Comparison of ENCODE assay signal across 30 cellular contexts in genomic region chr6:165952514-165952913, GRCh38.
"Had no signal": no experiment of that assay in that cellular context is flagged by ENCODE, and none has a peak within 500 bp of the region (broad histone marks: within the 10 kb centered on the region; RNA-seq: fewer than 3 reads in every experiment).

No MANE protein-coding gene starts in this region.

- H3K9me3 Mint-ChIP-seq: activated CD4-positive, alpha-beta memory T cell treated with anti-CD3 and anti-CD28 coated beads, Interleukin-2, amount 10 ng/mL, durations not matched to agents 7 days and 5 days; activated CD4-positive, alpha-beta T cell treated with anti-CD3 and anti-CD28 coated beads, Interleukin-2, amount 10 ng/mL, durations not matched to agents 7 days and 5 days; activated naive CD4-positive, alpha-beta T cell treated with anti-CD3 and anti-CD28 coated beads for 36 hours; activated naive CD4-positive, alpha-beta T cell treated with anti-CD3 and anti-CD28 coated beads, Interleukin-2, amount 50 U/mL, for 24 hours; activated naive CD8-positive, alpha-beta T cell treated with anti-CD3 and anti-CD28 coated beads for 36 hours; activated naive CD8-positive, alpha-beta T cell treated with anti-CD3 and anti-CD28 coated beads, Interleukin-2, amount 50 U/mL, for 24 hours; activated T-cell treated with anti-CD3 and anti-CD28 coated beads, Interleukin-2, amount 50 U/mL, for 24 hours; activated T-helper 2 cell treated with anti-CD3 and anti-CD28 coated beads, Interferon-gamma antibody, Interleukin-2, Interleukin-4, amounts not matched to agents 10 μg/mL and 5 μg/mL and 100 μg/mL, durations not matched to agents 14 hours and 24 hours and 36 hours; effector memory CD8-positive, alpha-beta T cell had no signal

- H3K36me3 ChIP-seq: adrenal gland, esophagus muscularis mucosa, heart right ventricle had no signal

- H3K27ac Mint-ChIP-seq: activated CD4-positive, alpha-beta memory T cell treated with anti-CD3 and anti-CD28 coated beads, Interleukin-2, amount 10 ng/mL, durations not matched to agents 7 days and 5 days; activated CD4-positive, alpha-beta T cell treated with anti-CD3 and anti-CD28 coated beads, Interleukin-2, amount 10 ng/mL, durations not matched to agents 7 days and 5 days; activated naive CD4-positive, alpha-beta T cell treated with anti-CD3 and anti-CD28 coated beads for 36 hours; activated naive CD4-positive, alpha-beta T cell treated with anti-CD3 and anti-CD28 coated beads, Interleukin-2, amount 50 U/mL, for 24 hours; activated naive CD8-positive, alpha-beta T cell treated with anti-CD3 and anti-CD28 coated beads for 36 hours; activated naive CD8-positive, alpha-beta T cell treated with anti-CD3 and anti-CD28 coated beads, Interleukin-2, amount 50 U/mL, for 24 hours; activated T-cell treated with anti-CD3 and anti-CD28 coated beads, Interleukin-2, amount 50 U/mL, for 24 hours; activated T-helper 2 cell treated with anti-CD3 and anti-CD28 coated beads, Interferon-gamma antibody, Interleukin-2, Interleukin-4, amounts not matched to agents 10 μg/mL and 5 μg/mL and 100 μg/mL, durations not matched to agents 14 hours and 24 hours and 36 hours; effector memory CD8-positive, alpha-beta T cell had no signal

- H3K27me3 Mint-ChIP-seq: activated CD4-positive, alpha-beta memory T cell treated with anti-CD3 and anti-CD28 coated beads, Interleukin-2, amount 10 ng/mL, durations not matched to agents 7 days and 5 days; activated CD4-positive, alpha-beta T cell treated with anti-CD3 and anti-CD28 coated beads, Interleukin-2, amount 10 ng/mL, durations not matched to agents 7 days and 5 days had no signal

- H3K4me3 ChIP-seq: adrenal gland, body of pancreas, esophagus muscularis mucosa, gastroesophageal sphincter, heart right ventricle had no signal

- ATAC-seq: activated naive CD8-positive, alpha-beta T cell treated with anti-CD3 and anti-CD28 coated beads, Interleukin-2, amount 50 U/mL, for 24 hours; body of pancreas; effector memory CD8-positive, alpha-beta T cell; gastroesophageal sphincter; heart right ventricle had no signal

- H3K4me1 Mint-ChIP-seq: activated CD4-positive, alpha-beta memory T cell treated with anti-CD3 and anti-CD28 coated beads, Interleukin-2, amount 10 ng/mL, durations not matched to agents 7 days and 5 days; activated CD4-positive, alpha-beta T cell treated with anti-CD3 and anti-CD28 coated beads, Interleukin-2, amount 10 ng/mL, durations not matched to agents 7 days and 5 days; activated naive CD4-positive, alpha-beta T cell treated with anti-CD3 and anti-CD28 coated beads, Interleukin-2, amount 50 U/mL, for 24 hours; activated naive CD8-positive, alpha-beta T cell treated with anti-CD3 and anti-CD28 coated beads for 36 hours; activated naive CD8-positive, alpha-beta T cell treated with anti-CD3 and anti-CD28 coated beads, Interleukin-2, amount 50 U/mL, for 24 hours had no signal

- DNase-seq: activated CD4-positive, alpha-beta memory T cell treated with anti-CD3 and anti-CD28 coated beads, Interleukin-2, amount 10 ng/mL, durations not matched to agents 7 days and 5 days; activated CD4-positive, alpha-beta T cell treated with anti-CD3 and anti-CD28 coated beads for 1 hour; activated CD4-positive, alpha-beta T cell treated with anti-CD3 and anti-CD28 coated beads for 4 hours; activated CD4-positive, alpha-beta T cell treated with anti-CD3 and anti-CD28 coated beads, Interleukin-2, amount 10 ng/mL, durations not matched to agents 7 days and 5 days; activated CD4-positive, alpha-beta T cell treated with anti-CD3 and anti-CD28 coated beads, Interleukin-2, amount 50 U/mL, for 4 hours; activated CD4-positive, CD25-positive, alpha-beta regulatory T cell; activated CD8-positive, alpha-beta memory T cell treated with anti-CD3 and anti-CD28 coated beads, Interleukin-2, amount 50 U/mL, for 48 hours; activated effector memory CD4-positive, alpha-beta T cell treated with anti-CD3 and anti-CD28 coated beads, Interleukin-2, amount 50 U/mL, for 16 hours; activated naive CD4-positive, alpha-beta T cell treated with anti-CD3 and anti-CD28 coated beads for 36 hours; activated naive CD8-positive, alpha-beta T cell treated with anti-CD3 and anti-CD28 coated beads for 36 hours; activated naive CD8-positive, alpha-beta T cell treated with anti-CD3 and anti-CD28 coated beads, Interleukin-2, amount 50 U/mL, for 24 hours; activated T-cell treated with anti-CD3 and anti-CD28 coated beads for 4 hours; activated T-cell treated with anti-CD3 and anti-CD28 coated beads, Interleukin-2, amount 50 U/mL, for 24 hours; adrenal gland; amygdala; aorta; body of pancreas; caudate nucleus; cortex of kidney; dermis blood vessel endothelial cell; effector CD4-positive, alpha-beta T cell; effector memory CD8-positive, alpha-beta T cell; erythroblast; foreskin melanocyte; heart right ventricle; T-helper 2 cell had no signal

- H3K4me3 Mint-ChIP-seq: activated CD4-positive, alpha-beta memory T cell treated with anti-CD3 and anti-CD28 coated beads, Interleukin-2, amount 10 ng/mL, durations not matched to agents 7 days and 5 days; activated CD4-positive, alpha-beta T cell treated with anti-CD3 and anti-CD28 coated beads, Interleukin-2, amount 10 ng/mL, durations not matched to agents 7 days and 5 days; activated naive CD4-positive, alpha-beta T cell treated with anti-CD3 and anti-CD28 coated beads for 36 hours; activated naive CD4-positive, alpha-beta T cell treated with anti-CD3 and anti-CD28 coated beads, Interleukin-2, amount 50 U/mL, for 24 hours; activated naive CD8-positive, alpha-beta T cell treated with anti-CD3 and anti-CD28 coated beads for 36 hours; activated naive CD8-positive, alpha-beta T cell treated with anti-CD3 and anti-CD28 coated beads, Interleukin-2, amount 50 U/mL, for 24 hours; activated T-cell treated with anti-CD3 and anti-CD28 coated beads, Interleukin-2, amount 50 U/mL, for 24 hours; effector memory CD8-positive, alpha-beta T cell had no signal

- H3K4me1 ChIP-seq: adrenal gland, body of pancreas, esophagus muscularis mucosa, gastroesophageal sphincter, heart right ventricle had no signal

- H3K36me3 Mint-ChIP-seq: activated naive CD4-positive, alpha-beta T cell treated with anti-CD3 and anti-CD28 coated beads, Interleukin-2, amount 50 U/mL, for 24 hours; activated naive CD8-positive, alpha-beta T cell treated with anti-CD3 and anti-CD28 coated beads for 36 hours had no signal

- H3K27ac ChIP-seq: adrenal gland, body of pancreas, esophagus muscularis mucosa, gastroesophageal sphincter, heart right ventricle had no signal

- H3K27me3 ChIP-seq: adrenal gland, body of pancreas, esophagus muscularis mucosa, gastroesophageal sphincter had no signal
